Comparison of ENCODE assay signal across 8 cellular contexts in genomic region chr5:112957970-112958773, GRCh38. TPM values are rescaled to one million over a fixed set of nuclear protein-coding genes. Genes with fewer than 3 reads are reported as not detected.
DNase-seq lines count a peak whose midpoint lies in the region; ATAC-seq and TF ChIP-seq lines count a peak whose summit lies in the region.

No MANE protein-coding gene starts in this region.

- H3K27me3 Mint-ChIP-seq in osteocyte (ENCODE audit: unreplicated experiment): peaks cover 2% of the 10 kb centered on the region

- H3K4me3 ChIP-seq in dorsolateral prefrontal cortex: no peak overlapping the region

- no peaks in the 10 kb centered on the region for H3K36me3 Mint-ChIP-seq in osteocyte (ENCODE audit: unreplicated experiment)

- peaks cover 33% of the 10 kb centered on the region for H3K4me1 Mint-ChIP-seq in osteocyte (ENCODE audit: unreplicated experiment)

- ATAC-seq in GM18861 (IDR thresholded peaks at IDR 0.05; ENCODE audit: unreplicated experiment) (peak; percentile 89), HG02938 (IDR thresholded peaks at IDR 0.05; ENCODE audit: unreplicated experiment) (peak; percentile 92)

- H3K4me3 Mint-ChIP-seq in osteocyte (ENCODE audit: unreplicated experiment): no peak overlapping the region

- no peaks in the 10 kb centered on the region for H3K27me3 ChIP-seq in dorsolateral prefrontal cortex

- TF ChIP-seq CTCF in dorsolateral prefrontal cortex (IDR thresholded peaks at IDR 0.05 in 54 of 56, conservative IDR thresholded peaks at IDR 0.05 in 2 of 56; ENCODE audit: low read depth in 1 of 56, partially characterized antibody in 56 of 56): no peak
- TF ChIP-seq CTCF in osteocyte (IDR thresholded peaks at IDR 0.05): no peak

- peak overlapping the region; percentile 67 for H3K27ac Mint-ChIP-seq in osteocyte (ENCODE audit: unreplicated experiment)

- intact Hi-C loops in dorsolateral prefrontal cortex (cut with DNase I): no loop called here

- peak; percentile 87 for DNase-seq in AG08396 (ENCODE audit: low spot score)
- DNase-seq in NCI-H69 (lab: John Stamatoyannopoulos, UW): peak; percentile 93
- DNase-seq in dorsolateral prefrontal cortex: peak in 6 of 10 donors; percentile 40 to 74 (median 60)
- DNase-seq in osteocyte (ENCODE audit: extremely low spot score, unreplicated experiment): no peak
- no peak for DNase-seq in DMS153 (lab: John Stamatoyannopoulos, UW)
- no peak for DNase-seq in 8988T

- H3K9me3 Mint-ChIP-seq in osteocyte (ENCODE audit: unreplicated experiment): no peaks in the 10 kb centered on the region

- H3K27ac ChIP-seq in dorsolateral prefrontal cortex: peak overlapping the region in 6 of 59 donors; percentile 16 to 59 (median 44)

RNA-seq across cellular contexts. Expression of gene DCP2, which starts 18.4 kb away (rescaled TPM):
- 10 to 100 TPM; 38.5 to 94.6 (median 64.7) TPM for total RNA-seq in dorsolateral prefrontal cortex
- total RNA-seq in osteocyte: 39.7 and 45.6 TPM in 2 replicates

RNA-seq across cellular contexts. Expression of gene REEP5, which starts 36.1 kb away (rescaled TPM):
- 100 to 1,000 TPM in 119 of 120 experiments, 10 to 100 TPM in 1; 87.5 to 287 (median 217) TPM for total RNA-seq in dorsolateral prefrontal cortex
- 66.4 and 73.8 TPM in 2 replicates for total RNA-seq in osteocyte

Comparison
In these comparisons a context has a peak if more than half of its experiments do, and no peak if none do; other contexts are left out.
1. DNase-seq: peak in AG08396 (single experiment), NCI-H69 (single experiment) and dorsolateral prefrontal cortex (6 of 10); none in osteocyte (single experiment), DMS153 (single experiment) and 8988T (single experiment).